8 cellular contexts compared by ENCODE assay signal in the genomic region with DNA sequence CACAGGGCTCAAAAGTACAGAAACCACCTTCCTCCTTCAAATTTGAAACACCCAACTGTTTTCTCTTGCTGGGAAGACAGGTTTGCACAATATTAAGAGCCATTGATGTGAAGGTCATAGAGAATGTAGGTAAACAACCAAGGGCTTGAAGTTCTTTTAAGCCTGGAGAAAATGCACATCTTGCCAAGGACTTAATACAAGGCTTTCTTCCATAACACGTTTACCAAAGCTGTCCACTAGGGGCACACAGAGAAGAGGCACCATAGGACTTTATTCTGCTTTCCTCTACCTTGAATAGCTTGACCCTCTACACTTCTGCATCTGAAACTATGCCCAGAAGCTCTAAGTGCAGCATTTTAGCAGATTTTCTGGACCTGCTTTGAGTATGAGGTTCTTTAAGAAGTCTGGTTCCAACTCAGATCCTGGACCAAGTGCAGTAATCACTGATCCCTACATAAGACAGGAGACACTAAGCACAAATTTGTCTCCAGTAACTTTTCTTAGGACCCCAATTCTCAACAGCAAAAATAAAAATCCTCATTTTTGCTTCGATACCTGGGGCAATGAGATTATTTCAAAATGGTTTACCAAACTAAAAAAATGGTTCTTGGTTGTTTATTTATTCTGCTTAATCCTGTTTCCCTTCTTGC.
DNase-seq lines count a peak whose midpoint lies in the region; ATAC-seq and TF ChIP-seq lines count a peak whose summit lies in the region.

No MANE protein-coding gene starts in this region.

- H3K4me1 ChIP-seq in parathyroid adenoma, result no peaks in the 10 kb centered on the region

- H3K79me2 ChIP-seq in parathyroid adenoma, result no peaks in the 10 kb centered on the region

- no peaks in the 10 kb centered on the region for H3K36me3 ChIP-seq in parathyroid adenoma (ENCODE audit: control insufficient read depth, insufficient read depth, low read length)

- peak; percentile 83 for ATAC-seq in GM19467 (IDR thresholded peaks at IDR 0.05; ENCODE audit: unreplicated experiment)

- no peak overlapping the region for H3K4me2 ChIP-seq in parathyroid adenoma (ENCODE audit: low read length)

- H3K27me3 ChIP-seq in parathyroid adenoma (ENCODE audit: control insufficient read depth, insufficient read depth, low read length), result no peaks in the 10 kb centered on the region

- no peak overlapping the region for H3K27ac ChIP-seq in parathyroid adenoma

- H2AFZ ChIP-seq in parathyroid adenoma, result no peak overlapping the region

- no peaks in the 10 kb centered on the region for H3K9me3 ChIP-seq in parathyroid adenoma (ENCODE audit: control insufficient read depth, low read length)

- DNase-seq in NCI-H2081 (lab: John Stamatoyannopoulos, UW) (peak; percentile 23 to 54), NCI-H2081 treated with DMSO at 0.1 percent for 48 hours (lab: John Stamatoyannopoulos, UW) (no peak), HS-5 (ENCODE audit: low read depth) (peak; percentile 10), SKM-1 (lab: John Stamatoyannopoulos, UW; ENCODE audit: unreplicated experiment) (peak; percentile 44), fibroblast of villous mesenchyme (ENCODE audit: low read depth) (peak; percentile 75), epidermal melanocyte (ENCODE audit: insufficient read length, low spot score) (no peak)

- no peak overlapping the region for H3K9ac ChIP-seq in parathyroid adenoma

- TF ChIP-seq CTCF in fibroblast of villous mesenchyme (IDR thresholded peaks at IDR 0.05; ENCODE audit: insufficient read depth, low read depth, low read length) (peak; percentile 77), parathyroid adenoma (IDR thresholded peaks at IDR 0.05) (peak; percentile 43)

- H3K4me3 ChIP-seq in fibroblast of villous mesenchyme (ENCODE audit: low read depth, low read length) (no peak overlapping the region), parathyroid adenoma (ENCODE audit: low read depth, low read length) (no peak overlapping the region)

Comparison
In these comparisons a context has a peak if more than half of its experiments do, and no peak if none do; other contexts are left out.
1. DNase-seq: peak in NCI-H2081 (2 of 2), HS-5 (single experiment), SKM-1 (single experiment) and fibroblast of villous mesenchyme (single experiment); none in NCI-H2081 treated with DMSO at 0.1 percent for 48 hours (single experiment) and epidermal melanocyte (single experiment).